In genomic region chrX:109656774-109657173, GRCh38 we compare ENCODE assay signal across 34 cellular contexts. TPM values are rescaled to one million over a fixed set of nuclear protein-coding genes. Genes with fewer than 3 reads are reported as not detected.
"Had no signal": no experiment of that assay in that cellular context is flagged by ENCODE, and none has a peak within 500 bp of the region (broad histone marks: within the 10 kb centered on the region; RNA-seq: fewer than 3 reads in every experiment).

No MANE protein-coding gene starts in this region.

- H3K27ac Mint-ChIP-seq: activated CD4-positive, alpha-beta memory T cell treated with anti-CD3 and anti-CD28 coated beads for 36 hours; activated CD4-positive, alpha-beta T cell treated with anti-CD3 and anti-CD28 coated beads for 36 hours; activated CD4-positive, alpha-beta T cell treated with anti-CD3 and anti-CD28 coated beads, Interleukin-2, amount 10 ng/mL, durations not matched to agents 24 days and 14 days; activated CD8-positive, alpha-beta memory T cell treated with anti-CD3 and anti-CD28 coated beads, Interleukin-2, amount 10 ng/mL, durations not matched to agents 7 days and 5 days; activated CD8-positive, alpha-beta T cell treated with anti-CD3 and anti-CD28 coated beads, Interleukin-2, amount 10 ng/mL, durations not matched to agents 7 days and 5 days; activated naive CD4-positive, alpha-beta T cell treated with anti-CD3 and anti-CD28 coated beads for 36 hours; activated naive CD4-positive, alpha-beta T cell treated with anti-CD3 and anti-CD28 coated beads, Interleukin-2, amount 50 U/mL, for 24 hours; activated naive CD8-positive, alpha-beta T cell treated with anti-CD3 and anti-CD28 coated beads for 36 hours; activated naive CD8-positive, alpha-beta T cell treated with anti-CD3 and anti-CD28 coated beads, Interleukin-2, amount 50 U/mL, for 24 hours; activated T-helper 1 cell treated with anti-CD3 and anti-CD28 coated beads, Interleukin-12 subunit alpha, Interleukin-12 subunit beta, Interleukin-2, Interleukin-4 antibody, amounts not matched to agents 30 ng/mL and 10 ng/mL and 1 ng/mL, durations not matched to agents 14 hours and 24 hours and 36 hours; activated T-helper 2 cell treated with anti-CD3 and anti-CD28 coated beads, Interferon-gamma antibody, Interleukin-2, Interleukin-4, amounts not matched to agents 10 μg/mL and 5 μg/mL and 100 μg/mL, durations not matched to agents 14 hours and 24 hours and 36 hours; endodermal cell; T-helper 17 cell; T-helper 2 cell treated with Interferon-gamma antibody and Interleukin-4, amounts not matched to agents 5 μg/mL and 100 μg/mL, for 36 hours had no signal

- H3K27me3 Mint-ChIP-seq: activated CD4-positive, alpha-beta memory T cell treated with anti-CD3 and anti-CD28 coated beads for 36 hours; activated CD4-positive, alpha-beta T cell treated with anti-CD3 and anti-CD28 coated beads for 36 hours; activated CD4-positive, alpha-beta T cell treated with anti-CD3 and anti-CD28 coated beads, Interleukin-2, amount 10 ng/mL, durations not matched to agents 24 days and 14 days; activated CD8-positive, alpha-beta memory T cell treated with anti-CD3 and anti-CD28 coated beads, Interleukin-2, amount 10 ng/mL, durations not matched to agents 7 days and 5 days; activated naive CD4-positive, alpha-beta T cell treated with anti-CD3 and anti-CD28 coated beads, Interleukin-2, amount 50 U/mL, for 24 hours; activated naive CD8-positive, alpha-beta T cell treated with anti-CD3 and anti-CD28 coated beads for 36 hours; activated naive CD8-positive, alpha-beta T cell treated with anti-CD3 and anti-CD28 coated beads, Interleukin-2, amount 50 U/mL, for 24 hours; T-helper 17 cell had no signal

- H3K27ac ChIP-seq: adrenal gland, body of pancreas, dorsolateral prefrontal cortex, esophagus muscularis mucosa, heart left ventricle had no signal

- H3K9me3 ChIP-seq: adrenal gland, body of pancreas, esophagus muscularis mucosa, heart left ventricle had no signal

- H3K4me3 ChIP-seq: adrenal gland, body of pancreas, dorsolateral prefrontal cortex, esophagus muscularis mucosa, heart left ventricle had no signal

- FAIRE-seq: colon, frontal cortex had no signal

- DNase-seq: activated CD4-positive, alpha-beta memory T cell treated with anti-CD3 and anti-CD28 coated beads for 36 hours; activated CD4-positive, alpha-beta T cell treated with anti-CD3 and anti-CD28 coated beads for 36 hours; activated CD4-positive, alpha-beta T cell treated with anti-CD3 and anti-CD28 coated beads, Interleukin-2, amount 10 ng/mL, durations not matched to agents 24 days and 14 days; activated CD4-positive, CD25-positive, alpha-beta regulatory T cell; activated CD4-positive, CD25-positive, alpha-beta regulatory T cell treated with anti-CD3 and anti-CD28 coated beads, Interleukin-2, amount 50 U/mL, for 72 hours; activated CD8-positive, alpha-beta memory T cell treated with anti-CD3 and anti-CD28 coated beads, Interleukin-2, amount 10 ng/mL, durations not matched to agents 7 days and 5 days; activated CD8-positive, alpha-beta memory T cell treated with anti-CD3 and anti-CD28 coated beads, Interleukin-2, amount 50 U/mL, for 4 hours; activated CD8-positive, alpha-beta T cell treated with anti-CD3 and anti-CD28 coated beads, Interleukin-2, amount 10 ng/mL, durations not matched to agents 7 days and 5 days; activated effector memory CD4-positive, alpha-beta T cell treated with anti-CD3 and anti-CD28 coated beads, Interleukin-2, amount 50 U/mL, for 16 hours; activated naive CD4-positive, alpha-beta T cell treated with anti-CD3 and anti-CD28 coated beads for 36 hours; activated naive CD8-positive, alpha-beta T cell treated with anti-CD3 and anti-CD28 coated beads for 36 hours; activated naive CD8-positive, alpha-beta T cell treated with anti-CD3 and anti-CD28 coated beads, Interleukin-2, amount 50 U/mL, for 24 hours; activated T-cell treated with anti-CD3 and anti-CD28 coated beads, Interleukin-2, amount 50 U/mL, for 1 hour; activated T-cell treated with anti-CD3 and anti-CD28 coated beads, Interleukin-2, amount 50 U/mL, for 48 hours; adrenal gland; anterior cingulate cortex; body of pancreas; caudate nucleus; dorsolateral prefrontal cortex; effector memory CD4-positive, alpha-beta T cell; endodermal cell; foreskin fibroblast; heart left ventricle; hypothalamus; T-helper 1 cell; T-helper 17 cell; T1000 had no signal

- H3K4me1 Mint-ChIP-seq: activated CD4-positive, alpha-beta T cell treated with anti-CD3 and anti-CD28 coated beads, Interleukin-2, amount 10 ng/mL, durations not matched to agents 24 days and 14 days; activated CD8-positive, alpha-beta memory T cell treated with anti-CD3 and anti-CD28 coated beads, Interleukin-2, amount 10 ng/mL, durations not matched to agents 7 days and 5 days; activated naive CD4-positive, alpha-beta T cell treated with anti-CD3 and anti-CD28 coated beads, Interleukin-2, amount 50 U/mL, for 24 hours; activated naive CD8-positive, alpha-beta T cell treated with anti-CD3 and anti-CD28 coated beads for 36 hours; activated naive CD8-positive, alpha-beta T cell treated with anti-CD3 and anti-CD28 coated beads, Interleukin-2, amount 50 U/mL, for 24 hours had no signal

- H3K36me3 ChIP-seq: adrenal gland had no signal

- H3K9me3 Mint-ChIP-seq: activated naive CD4-positive, alpha-beta T cell treated with anti-CD3 and anti-CD28 coated beads for 36 hours had no signal

- H3K27me3 ChIP-seq: body of pancreas, esophagus muscularis mucosa, heart left ventricle had no signal

- ATAC-seq: activated CD4-positive, alpha-beta T cell treated with anti-CD3 and anti-CD28 coated beads for 36 hours; activated CD8-positive, alpha-beta memory T cell treated with anti-CD3 and anti-CD28 coated beads, Interleukin-2, amount 10 ng/mL, durations not matched to agents 7 days and 5 days; activated CD8-positive, alpha-beta T cell treated with anti-CD3 and anti-CD28 coated beads, Interleukin-2, amount 10 ng/mL, durations not matched to agents 7 days and 5 days; activated naive CD8-positive, alpha-beta T cell treated with anti-CD3 and anti-CD28 coated beads, Interleukin-2, amount 50 U/mL, for 24 hours; body of pancreas; heart left ventricle; T-helper 17 cell had no signal

- H3K4me3 Mint-ChIP-seq: activated CD4-positive, alpha-beta memory T cell treated with anti-CD3 and anti-CD28 coated beads for 36 hours; activated CD4-positive, alpha-beta T cell treated with anti-CD3 and anti-CD28 coated beads for 36 hours; activated CD4-positive, alpha-beta T cell treated with anti-CD3 and anti-CD28 coated beads, Interleukin-2, amount 10 ng/mL, durations not matched to agents 24 days and 14 days; activated CD8-positive, alpha-beta memory T cell treated with anti-CD3 and anti-CD28 coated beads, Interleukin-2, amount 10 ng/mL, durations not matched to agents 7 days and 5 days; activated CD8-positive, alpha-beta T cell treated with anti-CD3 and anti-CD28 coated beads, Interleukin-2, amount 10 ng/mL, durations not matched to agents 7 days and 5 days; activated naive CD4-positive, alpha-beta T cell treated with anti-CD3 and anti-CD28 coated beads for 36 hours; activated naive CD4-positive, alpha-beta T cell treated with anti-CD3 and anti-CD28 coated beads, Interleukin-2, amount 50 U/mL, for 24 hours; activated naive CD8-positive, alpha-beta T cell treated with anti-CD3 and anti-CD28 coated beads for 36 hours; activated naive CD8-positive, alpha-beta T cell treated with anti-CD3 and anti-CD28 coated beads, Interleukin-2, amount 50 U/mL, for 24 hours; activated T-helper 1 cell treated with anti-CD3 and anti-CD28 coated beads, Interleukin-12 subunit alpha, Interleukin-12 subunit beta, Interleukin-2, Interleukin-4 antibody, amounts not matched to agents 30 ng/mL and 10 ng/mL and 1 ng/mL, durations not matched to agents 14 hours and 24 hours and 36 hours; endodermal cell; T-helper 17 cell; T-helper 2 cell treated with Interferon-gamma antibody and Interleukin-4, amounts not matched to agents 5 μg/mL and 100 μg/mL, for 36 hours had no signal

- H3K4me1 ChIP-seq: adrenal gland, body of pancreas, esophagus muscularis mucosa had no signal

RNA-seq across cellular contexts. Expression of gene KCNE5, which starts 31.8 kb away (rescaled TPM):
- total RNA-seq: body of pancreas, esophagus muscularis mucosa had no signal
